In the genomic region with DNA sequence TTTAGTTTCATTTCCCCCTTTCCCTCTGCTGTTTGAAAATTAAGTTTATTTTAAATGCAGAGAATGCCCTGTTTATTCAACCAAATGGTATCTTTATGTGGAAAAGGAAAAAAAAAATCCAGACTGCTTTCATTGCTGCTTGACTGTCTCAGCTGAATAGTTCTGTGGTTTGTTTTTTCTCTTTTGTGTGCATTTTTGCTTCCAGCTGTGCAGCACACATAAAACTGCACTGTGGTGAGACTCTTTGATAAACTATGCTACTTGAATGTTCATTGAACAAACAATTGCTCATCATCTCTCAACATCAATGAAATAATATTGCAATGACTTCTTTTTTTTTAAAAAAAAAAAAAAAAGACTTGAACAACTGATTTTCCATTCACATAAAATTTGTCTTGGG, we compare ENCODE assay signal across 13 cellular contexts.
DNase-seq lines count a peak whose midpoint lies in the region; ATAC-seq, FAIRE-seq and TF ChIP-seq lines count a peak whose summit lies in the region.
"Had no signal": no experiment of that assay in that cellular context is flagged by ENCODE, and none has a peak within 500 bp of the region (broad histone marks: within the 10 kb centered on the region; RNA-seq: fewer than 3 reads in every experiment).

No MANE protein-coding gene starts in this region.

- FAIRE-seq in GM19239 (lab: Jason Lieb, UNC): no peak

- H3K4me1 ChIP-seq in fibroblast of lung (ENCODE audit: control insufficient read depth, extremely low read depth, insufficient read depth, low read length) (no peaks in the 10 kb centered on the region), skeletal muscle satellite cell (ENCODE audit: control insufficient read depth, insufficient read depth, low read length) (peaks cover 22% of the 10 kb centered on the region)
- H3K4me1 ChIP-seq: esophagus squamous epithelium had no signal

- H3K4me2 ChIP-seq in fibroblast of lung (ENCODE audit: extremely low read depth, insufficient read depth, low read length) (no peak overlapping the region), skeletal muscle satellite cell (ENCODE audit: low read length) (peak overlapping the region; percentile 37)

- no peak for TF ChIP-seq CTCF in RWPE1 (conservative IDR thresholded peaks at IDR 0.05; ENCODE audit: low read depth)
- no peak for TF ChIP-seq CTCF in fibroblast of lung (conservative IDR thresholded peaks at IDR 0.05 in 1 of 2, IDR thresholded peaks at IDR 0.05 in 1 of 2; ENCODE audit: low read depth in 1 of 2, low read length in 2 of 2)

- H4K20me1 ChIP-seq in fibroblast of lung (ENCODE audit: control insufficient read depth, extremely low read depth, insufficient read depth, low read length): no peaks in the 10 kb centered on the region

- DNase-seq in GM04503 (ENCODE audit: low read depth) (peak; percentile 29), RWPE1 (ENCODE audit: low spot score) (peak; percentile 10), fibroblast of lung (ENCODE audit: low read depth in 2 of 2) (peak; percentile 47 to 68), NCI-H510A treated with DMSO at 0.1 percent for 48 hours (lab: John Stamatoyannopoulos, UW) (no peak), GM19239 (ENCODE audit: insufficient read length, low spot score) (no peak)
- no peak for DNase-seq in activated CD4-positive, alpha-beta memory T cell treated with anti-CD3 and anti-CD28 coated beads, Interleukin-2, amount 10 ng/mL, durations not matched to agents 7 days and 5 days
- DNase-seq: activated CD8-positive, alpha-beta T cell treated with anti-CD3 and anti-CD28 coated beads for 36 hours; activated effector memory CD4-positive, alpha-beta T cell treated with Interleukin-2 at 50 U/mL for 16 hours; esophagus squamous epithelium; retina had no signal

- CTCF ChIA-PET in RWPE1 (lab: Yijun Ruan, JAX): interaction anchor here (0.7 kb wide), 1 partner anchor 469 kb away, joined by 5 read pairs; no protein-coding TSS in a partner anchor
- CTCF ChIA-PET in activated CD4-positive, alpha-beta memory T cell treated with anti-CD3 and anti-CD28 coated beads, Interleukin-2, amount 10 ng/mL, durations not matched to agents 7 days and 5 days (lab: Charles Lee): no interaction called here

- H2AFZ ChIP-seq in fibroblast of lung (ENCODE audit: low read length): no peak overlapping the region

- no peaks in the 10 kb centered on the region for H3K36me3 Mint-ChIP-seq in activated CD4-positive, alpha-beta memory T cell treated with anti-CD3 and anti-CD28 coated beads, Interleukin-2, amount 10 ng/mL, durations not matched to agents 7 days and 5 days (ENCODE audit: low read depth)

- H3K4me1 Mint-ChIP-seq in activated CD4-positive, alpha-beta memory T cell treated with anti-CD3 and anti-CD28 coated beads, Interleukin-2, amount 10 ng/mL, durations not matched to agents 7 days and 5 days: no peaks in the 10 kb centered on the region
- H3K4me1 Mint-ChIP-seq: central memory CD8-positive, alpha-beta T cell had no signal

- H3K27me3 ChIP-seq in fibroblast of lung (ENCODE audit: control insufficient read depth, insufficient read depth, low read length) (no peaks in the 10 kb centered on the region), skeletal muscle satellite cell (ENCODE audit: control insufficient read depth, insufficient read depth, low read length) (peaks cover 3% of the 10 kb centered on the region)
- H3K27me3 ChIP-seq: esophagus squamous epithelium had no signal

- H3K9ac ChIP-seq in fibroblast of lung (ENCODE audit: insufficient read depth, low read length) (no peak overlapping the region), skeletal muscle satellite cell (ENCODE audit: low read depth, low read length) (no peak overlapping the region)

- H3K27ac Mint-ChIP-seq in activated CD4-positive, alpha-beta memory T cell treated with anti-CD3 and anti-CD28 coated beads, Interleukin-2, amount 10 ng/mL, durations not matched to agents 7 days and 5 days: no peak overlapping the region
- H3K27ac Mint-ChIP-seq: activated CD8-positive, alpha-beta T cell treated with anti-CD3 and anti-CD28 coated beads for 36 hours had no signal

- no peak overlapping the region for H3K4me3 Mint-ChIP-seq in activated CD4-positive, alpha-beta memory T cell treated with anti-CD3 and anti-CD28 coated beads, Interleukin-2, amount 10 ng/mL, durations not matched to agents 7 days and 5 days
- H3K4me3 Mint-ChIP-seq: activated CD8-positive, alpha-beta T cell treated with anti-CD3 and anti-CD28 coated beads for 36 hours; central memory CD8-positive, alpha-beta T cell had no signal

- H3K27me3 Mint-ChIP-seq in activated CD4-positive, alpha-beta memory T cell treated with anti-CD3 and anti-CD28 coated beads, Interleukin-2, amount 10 ng/mL, durations not matched to agents 7 days and 5 days: no peaks in the 10 kb centered on the region
- H3K27me3 Mint-ChIP-seq: central memory CD8-positive, alpha-beta T cell had no signal

- H3K36me3 ChIP-seq in fibroblast of lung (ENCODE audit: control insufficient read depth, insufficient read depth, low read length) (no peaks in the 10 kb centered on the region), skeletal muscle satellite cell (ENCODE audit: insufficient read depth, low read length) (no peaks in the 10 kb centered on the region)
- H3K36me3 ChIP-seq: esophagus squamous epithelium had no signal

- H3K27ac ChIP-seq in RWPE1 (no peak overlapping the region), fibroblast of lung (ENCODE audit: insufficient read depth, low read length) (no peak overlapping the region)
- H3K27ac ChIP-seq: esophagus squamous epithelium had no signal

- H3K9me3 ChIP-seq in fibroblast of lung (ENCODE audit: control insufficient read depth, insufficient read depth, low read depth, low read length): no peaks in the 10 kb centered on the region
- no peaks in the 10 kb centered on the region for H3K9me3 ChIP-seq in skeletal muscle satellite cell (replicated peaks; ENCODE audit: low read length)

- no peaks in the 10 kb centered on the region for H3K79me2 ChIP-seq in fibroblast of lung (ENCODE audit: control insufficient read depth, insufficient read depth, low read length)

- peak overlapping the region in 1 of 4 experiments; percentile 17 for H3K4me3 ChIP-seq in fibroblast of lung (replicated peaks in 1 of 4; ENCODE audit: control extremely low read depth in 1 of 4, insufficient read depth in 1 of 4, low read depth in 3 of 4, low read length in 4 of 4)
- no peak overlapping the region for H3K4me3 ChIP-seq in skeletal muscle satellite cell (ENCODE audit: low read length)
- H3K4me3 ChIP-seq: esophagus squamous epithelium had no signal

- POLR2A ChIA-PET in RWPE1 (lab: Yijun Ruan, JAX; ENCODE audit: low non-redundant PET): no interaction called here
- POLR2A ChIA-PET in activated CD4-positive, alpha-beta memory T cell treated with anti-CD3 and anti-CD28 coated beads, Interleukin-2, amount 10 ng/mL, durations not matched to agents 7 days and 5 days (lab: Charles Lee): no interaction called here

- ATAC-seq in GM19328 (IDR thresholded peaks at IDR 0.05; ENCODE audit: unreplicated experiment): no peak
- ATAC-seq: activated CD8-positive, alpha-beta T cell treated with anti-CD3 and anti-CD28 coated beads for 36 hours had no signal

- no peaks in the 10 kb centered on the region for H3K9me3 Mint-ChIP-seq in activated CD4-positive, alpha-beta memory T cell treated with anti-CD3 and anti-CD28 coated beads, Interleukin-2, amount 10 ng/mL, durations not matched to agents 7 days and 5 days
- H3K9me3 Mint-ChIP-seq: central memory CD8-positive, alpha-beta T cell had no signal

Comparison
In these comparisons a context has a peak if more than half of its experiments do, and no peak if none do; other contexts are left out.
1. DNase-seq: peak in GM04503 (single experiment), RWPE1 (single experiment) and fibroblast of lung (2 of 2); none in activated CD4-positive, alpha-beta memory T cell treated with anti-CD3 and anti-CD28 coated beads, Interleukin-2, amount 10 ng/mL, durations not matched to agents 7 days and 5 days (single experiment), NCI-H510A treated with DMSO at 0.1 percent for 48 hours (single experiment) and GM19239 (single experiment).